In the genomic region with DNA sequence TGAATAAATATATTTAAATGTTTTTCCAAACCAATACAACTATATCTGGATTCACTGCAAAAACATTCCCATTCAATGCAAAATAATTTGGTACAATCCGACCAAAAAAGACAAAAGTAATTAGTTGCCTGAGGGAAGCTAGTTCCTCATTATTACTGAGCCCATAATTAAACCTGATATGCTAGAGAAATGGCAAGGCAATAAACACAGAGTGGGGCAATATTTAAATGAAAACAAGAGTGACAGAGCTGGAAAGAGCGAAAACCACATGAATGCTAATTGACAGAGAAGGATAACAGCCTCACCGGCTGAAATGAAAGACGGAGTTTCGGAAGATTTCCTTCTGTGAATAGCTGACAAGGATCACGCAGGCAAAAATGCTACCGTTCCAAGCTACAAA, we compare ENCODE assay signal across 30 cellular contexts.
"Had no signal": no experiment of that assay in that cellular context is flagged by ENCODE, and none has a peak within 500 bp of the region (broad histone marks: within the 10 kb centered on the region; RNA-seq: fewer than 3 reads in every experiment).

No MANE protein-coding gene starts in this region.

- H3K27ac Mint-ChIP-seq: activated B cell treated with CpG ODN at 0.5 μM for 24 hours; activated CD4-positive, alpha-beta memory T cell treated with anti-CD3 and anti-CD28 coated beads for 36 hours; activated CD8-positive, alpha-beta T cell treated with anti-CD3 and anti-CD28 coated beads, Interleukin-2, amount 10 ng/mL, durations not matched to agents 7 days and 5 days; activated naive CD4-positive, alpha-beta T cell treated with anti-CD3 and anti-CD28 coated beads, Interleukin-2, amount 10 ng/mL, durations not matched to agents 7 days and 5 days; activated naive CD4-positive, alpha-beta T cell treated with anti-CD3 and anti-CD28 coated beads, Interleukin-2, amount 50 U/mL, for 72 hours; activated naive CD8-positive, alpha-beta T cell treated with anti-CD3 and anti-CD28 coated beads, Interleukin-2, amount 10 ng/mL, durations not matched to agents 7 days and 5 days; activated T-cell treated with anti-CD3 and anti-CD28 coated beads, Interleukin-2, amount 50 U/mL, for 24 hours; activated T-cell treated with anti-CD3 and anti-CD28 coated beads, Interleukin-2, amount 50 U/mL, for 72 hours; effector memory CD8-positive, alpha-beta T cell; T-helper 17 cell; T-helper 2 cell treated with Interferon-gamma antibody and Interleukin-4, amounts not matched to agents 5 μg/mL and 100 μg/mL, for 36 hours had no signal

- H3K4me1 ChIP-seq: ascending aorta had no signal

- H3K27ac ChIP-seq: ascending aorta, esophagus muscularis mucosa, foreskin keratinocyte, gastrocnemius medialis, heart right ventricle, hepatocyte, WERI-Rb-1 had no signal

- H3K36me3 ChIP-seq: WERI-Rb-1 had no signal

- DNase-seq: activated B cell treated with CpG ODN at 0.5 μM for 24 hours; activated CD4-positive, alpha-beta memory T cell treated with anti-CD3 and anti-CD28 coated beads for 36 hours; activated CD4-positive, alpha-beta T cell treated with anti-CD3 and anti-CD28 coated beads for 48 hours; activated CD8-positive, alpha-beta memory T cell treated with anti-CD3 and anti-CD28 coated beads, Interleukin-2, amount 50 U/mL, for 48 hours; activated CD8-positive, alpha-beta T cell treated with anti-CD3 and anti-CD28 coated beads, Interleukin-2, amount 10 ng/mL, durations not matched to agents 7 days and 5 days; activated gamma-delta T cell; activated naive CD4-positive, alpha-beta T cell; activated naive CD4-positive, alpha-beta T cell treated with anti-CD3 and anti-CD28 coated beads, Interleukin-2, amount 10 ng/mL, durations not matched to agents 7 days and 5 days; activated naive CD8-positive, alpha-beta T cell treated with anti-CD3 and anti-CD28 coated beads, Interleukin-2, amount 10 ng/mL, durations not matched to agents 7 days and 5 days; activated T-cell treated with anti-CD3 and anti-CD28 coated beads for 4 hours; activated T-cell treated with anti-CD3 and anti-CD28 coated beads, Interleukin-2, amount 50 U/mL, for 24 hours; activated T-cell treated with anti-CD3 and anti-CD28 coated beads, Interleukin-2, amount 50 U/mL, for 72 hours; caudate nucleus; cortex of kidney; dermis blood vessel endothelial cell; effector CD4-positive, alpha-beta T cell; effector memory CD8-positive, alpha-beta T cell; erythroblast; foreskin keratinocyte; gastrocnemius medialis; heart right ventricle; T-helper 17 cell; T1000; WERI-Rb-1 had no signal

- H3K9me3 ChIP-seq: ascending aorta, esophagus muscularis mucosa, gastrocnemius medialis, heart right ventricle had no signal

- ATAC-seq: activated CD4-positive, CD25-positive, alpha-beta regulatory T cell treated with anti-CD3 and anti-CD28 coated beads, Interleukin-2, amount 50 U/mL, for 24 hours; activated CD8-positive, alpha-beta T cell treated with anti-CD3 and anti-CD28 coated beads, Interleukin-2, amount 10 ng/mL, durations not matched to agents 7 days and 5 days; activated naive CD4-positive, alpha-beta T cell treated with anti-CD3 and anti-CD28 coated beads, Interleukin-2, amount 50 U/mL, for 72 hours; activated T-cell treated with anti-CD3 and anti-CD28 coated beads, Interleukin-2, amount 50 U/mL, for 72 hours; effector memory CD8-positive, alpha-beta T cell; foreskin keratinocyte; gastrocnemius medialis; heart right ventricle; T-helper 17 cell had no signal

- H3K4me3 ChIP-seq: ascending aorta, esophagus muscularis mucosa, gastrocnemius medialis, heart right ventricle, hepatocyte had no signal

- H3K36me3 Mint-ChIP-seq: activated CD4-positive, alpha-beta memory T cell treated with anti-CD3 and anti-CD28 coated beads for 36 hours; activated naive CD4-positive, alpha-beta T cell treated with anti-CD3 and anti-CD28 coated beads, Interleukin-2, amount 10 ng/mL, durations not matched to agents 7 days and 5 days; activated naive CD4-positive, alpha-beta T cell treated with anti-CD3 and anti-CD28 coated beads, Interleukin-2, amount 50 U/mL, for 72 hours; activated naive CD8-positive, alpha-beta T cell treated with anti-CD3 and anti-CD28 coated beads, Interleukin-2, amount 10 ng/mL, durations not matched to agents 7 days and 5 days had no signal

- H3K4me1 Mint-ChIP-seq: activated naive CD4-positive, alpha-beta T cell treated with anti-CD3 and anti-CD28 coated beads, Interleukin-2, amount 10 ng/mL, durations not matched to agents 7 days and 5 days; activated naive CD8-positive, alpha-beta T cell treated with anti-CD3 and anti-CD28 coated beads, Interleukin-2, amount 10 ng/mL, durations not matched to agents 7 days and 5 days; T-helper 17 cell had no signal

- H3K9me3 Mint-ChIP-seq: activated B cell treated with CpG ODN at 0.5 μM for 24 hours; activated CD4-positive, alpha-beta memory T cell treated with anti-CD3 and anti-CD28 coated beads for 36 hours; activated naive CD4-positive, alpha-beta T cell treated with anti-CD3 and anti-CD28 coated beads, Interleukin-2, amount 10 ng/mL, durations not matched to agents 7 days and 5 days; activated naive CD4-positive, alpha-beta T cell treated with anti-CD3 and anti-CD28 coated beads, Interleukin-2, amount 50 U/mL, for 72 hours; activated naive CD8-positive, alpha-beta T cell treated with anti-CD3 and anti-CD28 coated beads, Interleukin-2, amount 10 ng/mL, durations not matched to agents 7 days and 5 days; activated T-cell treated with anti-CD3 and anti-CD28 coated beads, Interleukin-2, amount 50 U/mL, for 24 hours; activated T-cell treated with anti-CD3 and anti-CD28 coated beads, Interleukin-2, amount 50 U/mL, for 72 hours; effector memory CD8-positive, alpha-beta T cell; T-helper 2 cell treated with Interferon-gamma antibody and Interleukin-4, amounts not matched to agents 5 μg/mL and 100 μg/mL, for 36 hours had no signal

- H3K27me3 Mint-ChIP-seq: activated B cell treated with CpG ODN at 0.5 μM for 24 hours; effector memory CD8-positive, alpha-beta T cell had no signal

- H3K4me3 Mint-ChIP-seq: activated B cell treated with CpG ODN at 0.5 μM for 24 hours; activated CD4-positive, alpha-beta memory T cell treated with anti-CD3 and anti-CD28 coated beads for 36 hours; activated CD8-positive, alpha-beta T cell treated with anti-CD3 and anti-CD28 coated beads, Interleukin-2, amount 10 ng/mL, durations not matched to agents 7 days and 5 days; activated naive CD4-positive, alpha-beta T cell treated with anti-CD3 and anti-CD28 coated beads, Interleukin-2, amount 10 ng/mL, durations not matched to agents 7 days and 5 days; activated naive CD8-positive, alpha-beta T cell treated with anti-CD3 and anti-CD28 coated beads, Interleukin-2, amount 10 ng/mL, durations not matched to agents 7 days and 5 days; activated T-cell treated with anti-CD3 and anti-CD28 coated beads, Interleukin-2, amount 50 U/mL, for 24 hours; activated T-cell treated with anti-CD3 and anti-CD28 coated beads, Interleukin-2, amount 50 U/mL, for 72 hours; effector memory CD8-positive, alpha-beta T cell; T-helper 17 cell; T-helper 2 cell treated with Interferon-gamma antibody and Interleukin-4, amounts not matched to agents 5 μg/mL and 100 μg/mL, for 36 hours had no signal
